ENCODE assay signal across 7 cellular contexts in genomic region chr17:37782460-37782859, GRCh38. TPM values are rescaled to one million over a fixed set of nuclear protein-coding genes. Genes with fewer than 3 reads are reported as not detected.
"Had no signal": no experiment of that assay in that cellular context is flagged by ENCODE, and none has a peak within 500 bp of the region (broad histone marks: within the 10 kb centered on the region; RNA-seq: fewer than 3 reads in every experiment).

No MANE protein-coding gene starts in this region.

RNA-seq across cellular contexts. Expression of gene HNF1B, which starts 37.6 kb away (rescaled TPM):
- total RNA-seq: activated CD4-positive, alpha-beta memory T cell treated with anti-CD3 and anti-CD28 coated beads for 36 hours; activated naive CD4-positive, alpha-beta T cell treated with anti-CD3 and anti-CD28 coated beads for 36 hours; cardiac septum; LHCN-M2; PC-9; Right ventricle myocardium inferior; SK-MEL-5 had no signal
